10 cellular contexts compared by ENCODE assay signal in the genomic region with DNA sequence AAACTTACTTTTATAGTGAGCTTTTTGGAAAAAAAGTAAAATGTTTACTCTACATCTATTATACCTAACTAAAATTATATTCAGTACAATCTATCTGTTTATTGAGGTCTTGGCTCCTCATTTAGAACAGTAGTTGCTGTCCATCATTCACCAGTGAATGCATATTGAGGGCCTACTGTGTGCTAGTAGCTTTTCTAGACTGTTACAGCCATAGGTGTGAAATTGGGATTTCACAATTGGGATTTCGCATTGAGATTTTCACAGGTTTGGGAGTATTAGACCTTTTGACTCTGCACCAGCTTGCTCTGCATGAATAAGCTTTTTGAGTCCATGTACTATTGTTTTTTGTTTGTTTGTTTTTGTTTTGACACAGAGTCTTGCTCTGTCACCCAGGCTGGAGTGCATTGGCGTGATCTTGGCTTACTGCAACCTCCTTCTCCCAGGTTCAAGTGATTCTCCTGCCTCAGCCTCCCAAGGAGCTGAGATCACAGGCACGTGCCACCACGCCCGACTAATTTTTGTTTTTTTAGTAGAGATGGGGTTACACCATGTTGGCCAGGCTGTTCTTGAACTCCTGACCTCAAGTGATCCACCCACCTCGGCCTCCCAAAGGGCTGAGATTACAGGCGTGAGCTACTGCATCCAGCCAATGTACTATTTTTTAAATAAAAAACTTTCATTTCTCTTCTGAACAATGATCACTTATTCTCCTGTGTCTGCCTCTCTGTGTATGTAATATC.
"Had no signal": no experiment of that assay in that cellular context is flagged by ENCODE, and none has a peak within 500 bp of the region (broad histone marks: within the 10 kb centered on the region; RNA-seq: fewer than 3 reads in every experiment).

No MANE protein-coding gene starts in this region.

- H3K4me2 ChIP-seq: smooth muscle cell had no signal

- H3K4me3 ChIP-seq: smooth muscle cell, upper lobe of left lung had no signal

- H3K36me3 ChIP-seq: brain microvascular endothelial cell, upper lobe of left lung had no signal

- H3K4me3 Mint-ChIP-seq: activated naive CD8-positive, alpha-beta T cell treated with anti-CD3 and anti-CD28 coated beads for 36 hours; endodermal cell; natural killer cell treated with Interleukin-12 subunit alpha and Interleukin-12 subunit beta and Interleukin-15 and Interleukin-18, amount 100 ng/mL, for 72 hours had no signal

- DNase-seq: activated CD4-positive, alpha-beta T cell treated with anti-CD3 and anti-CD28 coated beads, Interleukin-2, amount 50 U/mL, for 1 hour; activated CD4-positive, CD25-positive, alpha-beta regulatory T cell; activated effector memory CD4-positive, alpha-beta T cell treated with Interleukin-2 at 50 U/mL for 16 hours; activated naive CD8-positive, alpha-beta T cell treated with anti-CD3 and anti-CD28 coated beads for 36 hours; brain microvascular endothelial cell; endodermal cell; occipital lobe; upper lobe of left lung had no signal

- ATAC-seq: natural killer cell treated with Interleukin-12 subunit alpha and Interleukin-12 subunit beta and Interleukin-15 and Interleukin-18, amount 100 ng/mL, for 72 hours had no signal

- H3K27ac ChIP-seq: brain microvascular endothelial cell, upper lobe of left lung had no signal

- H3K9me3 ChIP-seq: upper lobe of left lung had no signal

- H3K36me3 Mint-ChIP-seq: activated naive CD8-positive, alpha-beta T cell treated with anti-CD3 and anti-CD28 coated beads for 36 hours; natural killer cell treated with Interleukin-12 subunit alpha and Interleukin-12 subunit beta and Interleukin-15 and Interleukin-18, amount 100 ng/mL, for 72 hours had no signal

- H3K4me1 Mint-ChIP-seq: activated naive CD8-positive, alpha-beta T cell treated with anti-CD3 and anti-CD28 coated beads for 36 hours had no signal

- H3K27ac Mint-ChIP-seq: activated naive CD8-positive, alpha-beta T cell treated with anti-CD3 and anti-CD28 coated beads for 36 hours; endodermal cell; natural killer cell treated with Interleukin-12 subunit alpha and Interleukin-12 subunit beta and Interleukin-15 and Interleukin-18, amount 100 ng/mL, for 72 hours had no signal

- H3K9me3 Mint-ChIP-seq: activated naive CD8-positive, alpha-beta T cell treated with anti-CD3 and anti-CD28 coated beads for 36 hours; endodermal cell; natural killer cell treated with Interleukin-12 subunit alpha and Interleukin-12 subunit beta and Interleukin-15 and Interleukin-18, amount 100 ng/mL, for 72 hours had no signal

- H3K27me3 ChIP-seq: brain microvascular endothelial cell, upper lobe of left lung had no signal
